ENCODE assay signal across 22 cellular contexts in genomic region chr12:87870061-87870460, GRCh38.
DNase-seq lines count a peak whose midpoint lies in the region; ATAC-seq and TF ChIP-seq lines count a peak whose summit lies in the region.
"Had no signal": no experiment of that assay in that cellular context is flagged by ENCODE, and none has a peak within 500 bp of the region (broad histone marks: within the 10 kb centered on the region; RNA-seq: fewer than 3 reads in every experiment).

No MANE protein-coding gene starts in this region.

- no peaks in the 10 kb centered on the region for H3K9me3 Mint-ChIP-seq in activated CD4-positive, alpha-beta T cell treated with anti-CD3 and anti-CD28 coated beads for 36 hours (ENCODE audit: low read depth)
- H3K9me3 Mint-ChIP-seq in activated naive CD4-positive, alpha-beta T cell treated with anti-CD3 and anti-CD28 coated beads, Interleukin-2, amount 10 ng/mL, durations not matched to agents 7 days and 5 days: no peaks in the 10 kb centered on the region
- H3K9me3 Mint-ChIP-seq: activated naive CD8-positive, alpha-beta T cell treated with anti-CD3 and anti-CD28 coated beads, Interleukin-2, amount 10 ng/mL, durations not matched to agents 7 days and 5 days had no signal

- CTCF ChIA-PET in PC-3 (lab: Charles Lee): no interaction called here
- CTCF ChIA-PET in activated CD4-positive, alpha-beta T cell treated with anti-CD3 and anti-CD28 coated beads for 36 hours (lab: Charles Lee): interaction anchor here (1.1 kb wide), 1 partner anchor 49 kb away, joined by 3 read pairs; no protein-coding TSS in a partner anchor
- CTCF ChIA-PET in activated naive CD4-positive, alpha-beta T cell treated with anti-CD3 and anti-CD28 coated beads, Interleukin-2, amount 10 ng/mL, durations not matched to agents 7 days and 5 days (lab: Charles Lee): no interaction called here

- H3F3A ChIP-seq in GM23248 (ENCODE audit: insufficient read depth) (no peaks in the 10 kb centered on the region), PC-3 (ENCODE audit: low read length, unreplicated experiment) (no peaks in the 10 kb centered on the region)

- H3K36me3 ChIP-seq in GM23248 (ENCODE audit: low read depth) (no peaks in the 10 kb centered on the region), PC-3 (ENCODE audit: low read depth, low read length) (no peaks in the 10 kb centered on the region)
- H3K36me3 ChIP-seq: heart left ventricle, ovary, tibial nerve had no signal

- H3K27ac Mint-ChIP-seq in activated CD4-positive, alpha-beta T cell treated with anti-CD3 and anti-CD28 coated beads for 36 hours: no peak overlapping the region
- H3K27ac Mint-ChIP-seq in activated naive CD4-positive, alpha-beta T cell treated with anti-CD3 and anti-CD28 coated beads, Interleukin-2, amount 10 ng/mL, durations not matched to agents 7 days and 5 days: no peak overlapping the region
- H3K27ac Mint-ChIP-seq: activated naive CD8-positive, alpha-beta T cell treated with anti-CD3 and anti-CD28 coated beads, Interleukin-2, amount 10 ng/mL, durations not matched to agents 7 days and 5 days; CD14-positive monocyte; stimulated activated effector memory CD8-positive, alpha-beta T cell treated with anti-CD3 and anti-CD28 coated beads, Interleukin-12 subunit alpha, Interleukin-12 subunit beta, amount 100 ng/mL, for 72 hours had no signal

- no peaks in the 10 kb centered on the region for H3K4me1 Mint-ChIP-seq in activated CD4-positive, alpha-beta T cell treated with anti-CD3 and anti-CD28 coated beads for 36 hours
- H3K4me1 Mint-ChIP-seq in activated naive CD4-positive, alpha-beta T cell treated with anti-CD3 and anti-CD28 coated beads, Interleukin-2, amount 10 ng/mL, durations not matched to agents 7 days and 5 days: no peaks in the 10 kb centered on the region
- H3K4me1 Mint-ChIP-seq: activated naive CD8-positive, alpha-beta T cell treated with anti-CD3 and anti-CD28 coated beads, Interleukin-2, amount 10 ng/mL, durations not matched to agents 7 days and 5 days; CD14-positive monocyte; stimulated activated effector memory CD8-positive, alpha-beta T cell treated with anti-CD3 and anti-CD28 coated beads, Interleukin-12 subunit alpha, Interleukin-12 subunit beta, amount 100 ng/mL, for 72 hours had no signal

- H3K79me2 ChIP-seq in GM23248 (ENCODE audit: insufficient read depth) (no peaks in the 10 kb centered on the region), PC-3 (ENCODE audit: low read length) (no peaks in the 10 kb centered on the region)

- no peak overlapping the region for H3K9ac ChIP-seq in GM23248
- H3K9ac ChIP-seq in PC-3 (ENCODE audit: low read length): no peak overlapping the region

- no peaks in the 10 kb centered on the region for H3K27me3 Mint-ChIP-seq in activated CD4-positive, alpha-beta T cell treated with anti-CD3 and anti-CD28 coated beads for 36 hours
- no peaks in the 10 kb centered on the region for H3K27me3 Mint-ChIP-seq in activated naive CD4-positive, alpha-beta T cell treated with anti-CD3 and anti-CD28 coated beads, Interleukin-2, amount 10 ng/mL, durations not matched to agents 7 days and 5 days
- H3K27me3 Mint-ChIP-seq: activated naive CD8-positive, alpha-beta T cell treated with anti-CD3 and anti-CD28 coated beads, Interleukin-2, amount 10 ng/mL, durations not matched to agents 7 days and 5 days had no signal

- BruUV-seq in PC-3 (replicated peaks; lab: Mats Ljungman, UMichigan): no TSS peak

- H3K4me3 ChIP-seq in GM23248: no peak overlapping the region
- no peak overlapping the region for H3K4me3 ChIP-seq in PC-3 (ENCODE audit: low read length)
- no peak overlapping the region for H3K4me3 ChIP-seq in fibroblast of mammary gland (ENCODE audit: control insufficient read depth, low read depth, low read length)
- no peak overlapping the region for H3K4me3 ChIP-seq in retinal pigment epithelial cell (ENCODE audit: low read length)
- H3K4me3 ChIP-seq: heart left ventricle, ovary, skin epidermis, tibial nerve had no signal

- no peak overlapping the region for H3K4me3 Mint-ChIP-seq in activated CD4-positive, alpha-beta T cell treated with anti-CD3 and anti-CD28 coated beads for 36 hours
- no peak overlapping the region for H3K4me3 Mint-ChIP-seq in activated naive CD4-positive, alpha-beta T cell treated with anti-CD3 and anti-CD28 coated beads, Interleukin-2, amount 10 ng/mL, durations not matched to agents 7 days and 5 days
- H3K4me3 Mint-ChIP-seq: activated naive CD8-positive, alpha-beta T cell treated with anti-CD3 and anti-CD28 coated beads, Interleukin-2, amount 10 ng/mL, durations not matched to agents 7 days and 5 days; CD14-positive monocyte; stimulated activated effector memory CD8-positive, alpha-beta T cell treated with anti-CD3 and anti-CD28 coated beads, Interleukin-12 subunit alpha, Interleukin-12 subunit beta, amount 100 ng/mL, for 72 hours had no signal

- no peaks in the 10 kb centered on the region for H3K4me1 ChIP-seq in GM23248 (ENCODE audit: insufficient read depth)
- no peaks in the 10 kb centered on the region for H3K4me1 ChIP-seq in PC-3 (ENCODE audit: insufficient read depth, low read length)
- H3K4me1 ChIP-seq: heart left ventricle had no signal

- H3K36me3 Mint-ChIP-seq in activated CD4-positive, alpha-beta T cell treated with anti-CD3 and anti-CD28 coated beads for 36 hours (ENCODE audit: low read depth): no peaks in the 10 kb centered on the region
- H3K36me3 Mint-ChIP-seq in activated naive CD4-positive, alpha-beta T cell treated with anti-CD3 and anti-CD28 coated beads, Interleukin-2, amount 10 ng/mL, durations not matched to agents 7 days and 5 days: no peaks in the 10 kb centered on the region
- H3K36me3 Mint-ChIP-seq: activated naive CD8-positive, alpha-beta T cell treated with anti-CD3 and anti-CD28 coated beads, Interleukin-2, amount 10 ng/mL, durations not matched to agents 7 days and 5 days; CD14-positive monocyte; stimulated activated effector memory CD8-positive, alpha-beta T cell treated with anti-CD3 and anti-CD28 coated beads, Interleukin-12 subunit alpha, Interleukin-12 subunit beta, amount 100 ng/mL, for 72 hours had no signal

- TF ChIP-seq CTCF in PC-3 (conservative IDR thresholded peaks at IDR 0.05; ENCODE audit: low read depth, low read length) (no peak), fibroblast of mammary gland (conservative IDR thresholded peaks at IDR 0.05; ENCODE audit: control insufficient read depth, insufficient read depth, low read depth, low read length) (no peak), retinal pigment epithelial cell (conservative IDR thresholded peaks at IDR 0.05; ENCODE audit: low read depth, low read length) (no peak)

- peak; percentile 33 for DNase-seq in GM23248
- peak; percentile 10 for DNase-seq in PC-3
- peak; percentile 55 for DNase-seq in fibroblast of mammary gland (ENCODE audit: low read depth)
- DNase-seq in retinal pigment epithelial cell (ENCODE audit: low read depth): peak; percentile 19
- DNase-seq in activated CD4-positive, alpha-beta T cell treated with anti-CD3 and anti-CD28 coated beads for 36 hours: no peak
- no peak for DNase-seq in activated naive CD4-positive, alpha-beta T cell treated with anti-CD3 and anti-CD28 coated beads, Interleukin-2, amount 10 ng/mL, durations not matched to agents 7 days and 5 days
- DNase-seq: activated naive CD8-positive, alpha-beta T cell treated with anti-CD3 and anti-CD28 coated beads, Interleukin-2, amount 10 ng/mL, durations not matched to agents 7 days and 5 days; activated T-cell treated with anti-CD3 and anti-CD28 coated beads, Interleukin-2, amount 50 U/mL, for 48 hours; DND-41; heart left ventricle; kidney; NCI-H1436; NCI-H2227 treated with DMSO at 0.1 percent for 48 hours; ovary; SHP77 treated with DMSO at 0.1 percent for 48 hours had no signal

- no peaks in the 10 kb centered on the region for H3K27me3 ChIP-seq in GM23248 (replicated peaks; ENCODE audit: insufficient read depth)
- no peaks in the 10 kb centered on the region for H3K27me3 ChIP-seq in PC-3 (ENCODE audit: low read length)
- H3K27me3 ChIP-seq: heart left ventricle, ovary, tibial nerve had no signal

- no peak overlapping the region for H2AFZ ChIP-seq in GM23248
- no peak overlapping the region for H2AFZ ChIP-seq in PC-3 (ENCODE audit: low read length)

- no peaks in the 10 kb centered on the region for H3K9me2 ChIP-seq in GM23248 (ENCODE audit: insufficient read depth)
- H3K9me2 ChIP-seq in PC-3 (replicated peaks; ENCODE audit: low read length): no peaks in the 10 kb centered on the region

- H3K4me2 ChIP-seq in GM23248 (ENCODE audit: unreplicated experiment) (no peak overlapping the region), PC-3 (ENCODE audit: low read length) (no peak overlapping the region)

- H3K27ac ChIP-seq in GM23248 (no peak overlapping the region), PC-3 (ENCODE audit: low read length) (no peak overlapping the region)
- H3K27ac ChIP-seq: heart left ventricle, HL-60, ovary, skin epidermis had no signal

- POLR2A ChIA-PET in PC-3 (lab: Charles Lee; ENCODE audit: unreplicated experiment): no interaction called here
- POLR2A ChIA-PET in activated CD4-positive, alpha-beta T cell treated with anti-CD3 and anti-CD28 coated beads for 36 hours (lab: Charles Lee): no interaction called here

- no peaks in the 10 kb centered on the region for H3K9me3 ChIP-seq in GM23248 (ENCODE audit: low read depth)
- H3K9me3 ChIP-seq in PC-3 (ENCODE audit: low read length): no peaks in the 10 kb centered on the region
- H3K9me3 ChIP-seq: heart left ventricle, ovary, tibial nerve had no signal

- in situ Hi-C loops in GM23248 (cut with MboI): no loop called here

- H4K20me1 ChIP-seq in GM23248 (ENCODE audit: insufficient read depth) (no peaks in the 10 kb centered on the region), PC-3 (ENCODE audit: low read length) (no peaks in the 10 kb centered on the region)

- ATAC-seq in PC-3: peak; percentile 54
- ATAC-seq in activated CD4-positive, alpha-beta T cell treated with anti-CD3 and anti-CD28 coated beads for 36 hours: no peak
- no peak for ATAC-seq in GM19035 (IDR thresholded peaks at IDR 0.05; ENCODE audit: unreplicated experiment)
- ATAC-seq in GM21737 (IDR thresholded peaks at IDR 0.05; ENCODE audit: unreplicated experiment): no peak
- ATAC-seq: heart left ventricle; stimulated activated effector memory CD8-positive, alpha-beta T cell treated with anti-CD3 and anti-CD28 coated beads, Interleukin-12 subunit alpha, Interleukin-12 subunit beta, amount 100 ng/mL, for 72 hours had no signal

- intact Hi-C loops in PC-3 (cut with micrococcal nuclease): no loop called here
- intact Hi-C loops in activated CD4-positive, alpha-beta T cell treated with anti-CD3 and anti-CD28 coated beads for 36 hours (cut with DNase I, micrococcal nuclease): no loop called here

Comparison
In these comparisons a context has a peak if more than half of its experiments do, and no peak if none do; other contexts are left out.
1. DNase-seq: peak in GM23248 (single experiment), PC-3 (single experiment), fibroblast of mammary gland (single experiment) and retinal pigment epithelial cell (single experiment); none in activated CD4-positive, alpha-beta T cell treated with anti-CD3 and anti-CD28 coated beads for 36 hours (single experiment) and activated naive CD4-positive, alpha-beta T cell treated with anti-CD3 and anti-CD28 coated beads, Interleukin-2, amount 10 ng/mL, durations not matched to agents 7 days and 5 days (single experiment).